Comparison of ENCODE assay signal across 19 cellular contexts in genomic region chr10:4607681-4608080, GRCh38.
"Had no signal": no experiment of that assay in that cellular context is flagged by ENCODE, and none has a peak within 500 bp of the region (broad histone marks: within the 10 kb centered on the region; RNA-seq: fewer than 3 reads in every experiment).

No MANE protein-coding gene starts in this region.

- H3K4me2 ChIP-seq: hepatocyte had no signal

- H3K4me1 Mint-ChIP-seq: naive thymus-derived CD8-positive, alpha-beta T cell; neural crest cell; stimulated activated naive B cell treated with anti-CD40 and anti-IgM and Interleukin-4, amounts not matched to agents 10 μg/mL and 1 μg/mL and 100 μg/mL, for 72 hours had no signal

- H3K27ac ChIP-seq: colonic mucosa, hepatocyte, right atrium auricular region, sigmoid colon, skin epidermis, stomach, thoracic aorta had no signal

- H3K4me1 ChIP-seq: colonic mucosa, right atrium auricular region, sigmoid colon, stomach had no signal

- H3K4me3 Mint-ChIP-seq: naive thymus-derived CD8-positive, alpha-beta T cell; neural crest cell; stimulated activated naive B cell treated with anti-CD40 and anti-IgM and Interleukin-4, amounts not matched to agents 10 μg/mL and 1 μg/mL and 100 μg/mL, for 72 hours; type B pancreatic cell had no signal

- H3K9me3 Mint-ChIP-seq: naive thymus-derived CD8-positive, alpha-beta T cell; neural crest cell; stimulated activated naive B cell treated with anti-CD40 and anti-IgM and Interleukin-4, amounts not matched to agents 10 μg/mL and 1 μg/mL and 100 μg/mL, for 72 hours; type B pancreatic cell had no signal

- H3K27ac Mint-ChIP-seq: stimulated activated naive B cell treated with anti-CD40 and anti-IgM and Interleukin-4, amounts not matched to agents 10 μg/mL and 1 μg/mL and 100 μg/mL, for 72 hours; type B pancreatic cell had no signal

- ATAC-seq: left colon; mucosa of descending colon; naive thymus-derived CD8-positive, alpha-beta T cell; stimulated activated naive B cell treated with anti-CD40 and anti-IgM and Interleukin-4, amounts not matched to agents 10 μg/mL and 1 μg/mL and 100 μg/mL, for 72 hours had no signal

- H2AFZ ChIP-seq: hepatocyte had no signal

- H3K36me3 ChIP-seq: colonic mucosa, right atrium auricular region, sigmoid colon, stomach, thoracic aorta had no signal

- H3K36me3 Mint-ChIP-seq: naive thymus-derived CD8-positive, alpha-beta T cell; stimulated activated naive B cell treated with anti-CD40 and anti-IgM and Interleukin-4, amounts not matched to agents 10 μg/mL and 1 μg/mL and 100 μg/mL, for 72 hours; type B pancreatic cell had no signal

- H3K4me3 ChIP-seq: colonic mucosa, hepatocyte, mucosa of descending colon, right atrium auricular region, sigmoid colon, skin epidermis, stomach, thoracic aorta had no signal

- H3K27me3 Mint-ChIP-seq: stimulated activated naive B cell treated with anti-CD40 and anti-IgM and Interleukin-4, amounts not matched to agents 10 μg/mL and 1 μg/mL and 100 μg/mL, for 72 hours; type B pancreatic cell had no signal

- H3K9me3 ChIP-seq: colonic mucosa, mucosa of descending colon, right atrium auricular region, sigmoid colon, stomach, thoracic aorta had no signal

- H3K27me3 ChIP-seq: colonic mucosa, hepatocyte, right atrium auricular region, sigmoid colon, stomach had no signal

- DNase-seq: colonic mucosa; dermis blood vessel endothelial cell; foreskin melanocyte; head of caudate nucleus; left colon; mucosa of descending colon; naive thymus-derived CD8-positive, alpha-beta T cell; sigmoid colon; stimulated activated CD4-positive, alpha-beta T cell treated with anti-CD3 and anti-CD28 coated beads, Interleukin-2, amount 100 ng/mL, for 24 hours; stimulated activated CD4-positive, alpha-beta T cell treated with anti-CD3 and anti-CD28 coated beads, Interleukin-4, amount 100 ng/mL, for 4 hours; stimulated activated naive B cell treated with anti-CD40 and anti-IgM and Interleukin-4, amounts not matched to agents 10 μg/mL and 1 μg/mL and 100 μg/mL, for 72 hours; stomach; substantia nigra had no signal
